ENCODE assay signal across 18 cellular contexts in the genomic region with DNA sequence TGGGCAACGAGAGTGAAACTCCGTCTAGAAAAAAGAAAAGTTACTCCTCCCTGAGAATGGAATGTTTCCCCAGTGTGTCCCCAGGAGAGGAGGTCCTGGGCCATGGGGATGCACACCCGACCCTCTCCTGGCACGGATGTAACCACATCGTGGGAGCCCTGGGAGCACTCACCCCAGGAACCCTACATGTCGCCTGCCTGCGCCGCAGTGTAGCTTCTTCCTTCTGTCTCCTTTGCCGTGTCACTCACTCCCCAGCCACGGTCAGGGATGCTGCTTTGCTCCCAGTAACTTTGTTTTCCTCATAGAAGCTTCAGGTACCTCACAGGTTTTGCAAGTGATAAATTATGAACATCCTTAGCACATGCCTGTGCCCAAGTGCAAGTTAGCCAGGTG.
"Had no signal": no experiment of that assay in that cellular context is flagged by ENCODE, and none has a peak within 500 bp of the region (broad histone marks: within the 10 kb centered on the region; RNA-seq: fewer than 3 reads in every experiment).

No MANE protein-coding gene starts in this region.

- H3K4me3 ChIP-seq: esophagus muscularis mucosa, gastroesophageal sphincter, spleen, tibial nerve, vagina had no signal

- H3K27me3 Mint-ChIP-seq: activated CD4-positive, alpha-beta memory T cell treated with anti-CD3 and anti-CD28 coated beads, Interleukin-2, amount 10 ng/mL, durations not matched to agents 7 days and 5 days; activated CD4-positive, alpha-beta T cell treated with anti-CD3 and anti-CD28 coated beads for 36 hours; dendritic cell treated with granulocyte-macrophage colony-stimulating factor and Interleukin-4, amounts not matched to agents 40 ng/mL and 50 ng/mL, for 4 days had no signal

- H3K4me3 Mint-ChIP-seq: activated CD4-positive, alpha-beta memory T cell treated with anti-CD3 and anti-CD28 coated beads, Interleukin-2, amount 10 ng/mL, durations not matched to agents 7 days and 5 days; activated CD4-positive, alpha-beta T cell treated with anti-CD3 and anti-CD28 coated beads for 36 hours; dendritic cell treated with granulocyte-macrophage colony-stimulating factor and Interleukin-4, amounts not matched to agents 40 ng/mL and 50 ng/mL, for 4 days; immature natural killer cell; natural killer cell had no signal

- H3K4me1 ChIP-seq: esophagus muscularis mucosa, gastroesophageal sphincter, spleen, tibial nerve, vagina had no signal

- H3K4me1 Mint-ChIP-seq: activated CD4-positive, alpha-beta memory T cell treated with anti-CD3 and anti-CD28 coated beads, Interleukin-2, amount 10 ng/mL, durations not matched to agents 7 days and 5 days; activated CD4-positive, alpha-beta T cell treated with anti-CD3 and anti-CD28 coated beads for 36 hours; immature natural killer cell; natural killer cell had no signal

- H3K9me3 ChIP-seq: esophagus muscularis mucosa, gastroesophageal sphincter, spleen, tibial nerve, vagina had no signal

- H3K27ac Mint-ChIP-seq: activated CD4-positive, alpha-beta memory T cell treated with anti-CD3 and anti-CD28 coated beads, Interleukin-2, amount 10 ng/mL, durations not matched to agents 7 days and 5 days; activated CD4-positive, alpha-beta T cell treated with anti-CD3 and anti-CD28 coated beads for 36 hours; dendritic cell treated with granulocyte-macrophage colony-stimulating factor and Interleukin-4, amounts not matched to agents 40 ng/mL and 50 ng/mL, for 4 days; natural killer cell had no signal

- H3K27ac ChIP-seq: esophagus muscularis mucosa, gastroesophageal sphincter, spleen, tibial nerve, vagina had no signal

- ATAC-seq: activated CD4-positive, alpha-beta T cell treated with anti-CD3 and anti-CD28 coated beads for 36 hours; gastroesophageal sphincter; stimulated activated naive CD8-positive, alpha-beta T cell treated with anti-CD3 and anti-CD28 coated beads, Interleukin-15, Interleukin-2, amounts not matched to agents 100 U/mL and 50 U/mL, for 24 hours had no signal

- H3K27me3 ChIP-seq: esophagus muscularis mucosa, gastroesophageal sphincter, spleen, tibial nerve, vagina had no signal

- DNase-seq: activated CD4-positive, alpha-beta memory T cell treated with anti-CD3 and anti-CD28 coated beads, Interleukin-2, amount 10 ng/mL, durations not matched to agents 7 days and 5 days; activated CD4-positive, alpha-beta T cell treated with anti-CD3 and anti-CD28 coated beads for 36 hours; activated CD8-positive, alpha-beta memory T cell treated with anti-CD3 and anti-CD28 coated beads, Interleukin-2, amount 50 U/mL, for 4 hours; activated naive CD4-positive, alpha-beta T cell treated with Interleukin-2 at 50 U/mL for 16 hours; effector CD8-positive, alpha-beta T cell; immature natural killer cell; kidney glomerular epithelial cell; mesendoderm; natural killer cell; occipital lobe; retina; spleen; stimulated activated naive CD8-positive, alpha-beta T cell treated with anti-CD3 and anti-CD28 coated beads, Interleukin-15, Interleukin-2, amounts not matched to agents 100 U/mL and 50 U/mL, for 24 hours had no signal

- H3K9me3 Mint-ChIP-seq: activated CD4-positive, alpha-beta memory T cell treated with anti-CD3 and anti-CD28 coated beads, Interleukin-2, amount 10 ng/mL, durations not matched to agents 7 days and 5 days; dendritic cell treated with granulocyte-macrophage colony-stimulating factor and Interleukin-4, amounts not matched to agents 40 ng/mL and 50 ng/mL, for 4 days; immature natural killer cell; natural killer cell had no signal
